Comparison of ENCODE assay signal across 1 cellular context in the genomic region with DNA sequence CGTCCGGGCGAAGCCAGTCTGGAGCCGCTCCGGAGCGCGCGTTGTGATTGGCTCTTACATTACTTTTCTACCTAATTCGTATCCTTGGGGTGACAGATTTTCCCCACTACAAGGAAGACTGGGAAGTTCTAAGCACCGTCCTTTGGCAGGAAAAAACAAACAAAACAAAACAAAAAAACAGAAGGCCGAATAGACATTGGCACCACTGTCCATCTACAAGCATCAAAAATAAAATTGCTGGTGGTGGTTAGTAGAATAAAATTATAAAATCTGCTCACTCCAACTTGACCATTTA.
TF ChIP-seq lines count a peak whose summit lies in the region.

No MANE protein-coding gene starts in this region.

TF ChIP-seq in K562, 482 proteins besides CTCF, POLR2A, EP300 and RAD21 (continued from another document and continues in another):
- no peak for TF ChIP-seq CHD7 (IDR thresholded peaks at IDR 0.05; ENCODE audit: low read depth, low read length)
- TF ChIP-seq, protein P1, sequence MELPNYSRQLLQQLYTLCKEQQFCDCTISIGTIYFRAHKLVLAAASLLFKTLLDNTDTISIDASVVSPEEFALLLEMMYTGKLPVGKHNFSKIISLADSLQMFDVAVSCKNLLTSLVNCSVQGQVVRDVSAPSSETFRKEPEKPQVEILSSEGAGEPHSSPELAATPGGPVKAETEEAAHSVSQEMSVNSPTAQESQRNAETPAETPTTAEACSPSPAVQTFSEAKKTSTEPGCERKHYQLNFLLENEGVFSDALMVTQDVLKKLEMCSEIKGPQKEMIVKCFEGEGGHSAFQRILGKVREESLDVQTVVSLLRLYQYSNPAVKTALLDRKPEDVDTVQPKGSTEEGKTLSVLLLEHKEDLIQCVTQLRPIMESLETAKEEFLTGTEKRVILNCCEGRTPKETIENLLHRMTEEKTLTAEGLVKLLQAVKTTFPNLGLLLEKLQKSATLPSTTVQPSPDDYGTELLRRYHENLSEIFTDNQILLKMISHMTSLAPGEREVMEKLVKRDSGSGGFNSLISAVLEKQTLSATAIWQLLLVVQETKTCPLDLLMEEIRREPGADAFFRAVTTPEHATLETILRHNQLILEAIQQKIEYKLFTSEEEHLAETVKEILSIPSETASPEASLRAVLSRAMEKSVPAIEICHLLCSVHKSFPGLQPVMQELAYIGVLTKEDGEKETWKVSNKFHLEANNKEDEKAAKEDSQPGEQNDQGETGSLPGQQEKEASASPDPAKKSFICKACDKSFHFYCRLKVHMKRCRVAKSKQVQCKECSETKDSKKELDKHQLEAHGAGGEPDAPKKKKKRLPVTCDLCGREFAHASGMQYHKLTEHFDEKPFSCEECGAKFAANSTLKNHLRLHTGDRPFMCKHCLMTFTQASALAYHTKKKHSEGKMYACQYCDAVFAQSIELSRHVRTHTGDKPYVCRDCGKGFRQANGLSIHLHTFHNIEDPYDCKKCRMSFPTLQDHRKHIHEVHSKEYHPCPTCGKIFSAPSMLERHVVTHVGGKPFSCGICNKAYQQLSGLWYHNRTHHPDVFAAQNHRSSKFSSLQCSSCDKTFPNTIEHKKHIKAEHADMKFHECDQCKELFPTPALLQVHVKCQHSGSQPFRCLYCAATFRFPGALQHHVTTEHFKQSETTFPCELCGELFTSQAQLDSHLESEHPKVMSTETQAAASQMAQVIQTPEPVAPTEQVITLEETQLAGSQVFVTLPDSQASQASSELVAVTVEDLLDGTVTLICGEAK (IDR thresholded peaks at IDR 0.05): peak; percentile 47; the same call in 1 of the 2 replicates
- TF ChIP-seq, protein P1 (CRISPR knock-in tag; IDR thresholded peaks at IDR 0.05): no peak
- TF ChIP-seq, protein P2, sequence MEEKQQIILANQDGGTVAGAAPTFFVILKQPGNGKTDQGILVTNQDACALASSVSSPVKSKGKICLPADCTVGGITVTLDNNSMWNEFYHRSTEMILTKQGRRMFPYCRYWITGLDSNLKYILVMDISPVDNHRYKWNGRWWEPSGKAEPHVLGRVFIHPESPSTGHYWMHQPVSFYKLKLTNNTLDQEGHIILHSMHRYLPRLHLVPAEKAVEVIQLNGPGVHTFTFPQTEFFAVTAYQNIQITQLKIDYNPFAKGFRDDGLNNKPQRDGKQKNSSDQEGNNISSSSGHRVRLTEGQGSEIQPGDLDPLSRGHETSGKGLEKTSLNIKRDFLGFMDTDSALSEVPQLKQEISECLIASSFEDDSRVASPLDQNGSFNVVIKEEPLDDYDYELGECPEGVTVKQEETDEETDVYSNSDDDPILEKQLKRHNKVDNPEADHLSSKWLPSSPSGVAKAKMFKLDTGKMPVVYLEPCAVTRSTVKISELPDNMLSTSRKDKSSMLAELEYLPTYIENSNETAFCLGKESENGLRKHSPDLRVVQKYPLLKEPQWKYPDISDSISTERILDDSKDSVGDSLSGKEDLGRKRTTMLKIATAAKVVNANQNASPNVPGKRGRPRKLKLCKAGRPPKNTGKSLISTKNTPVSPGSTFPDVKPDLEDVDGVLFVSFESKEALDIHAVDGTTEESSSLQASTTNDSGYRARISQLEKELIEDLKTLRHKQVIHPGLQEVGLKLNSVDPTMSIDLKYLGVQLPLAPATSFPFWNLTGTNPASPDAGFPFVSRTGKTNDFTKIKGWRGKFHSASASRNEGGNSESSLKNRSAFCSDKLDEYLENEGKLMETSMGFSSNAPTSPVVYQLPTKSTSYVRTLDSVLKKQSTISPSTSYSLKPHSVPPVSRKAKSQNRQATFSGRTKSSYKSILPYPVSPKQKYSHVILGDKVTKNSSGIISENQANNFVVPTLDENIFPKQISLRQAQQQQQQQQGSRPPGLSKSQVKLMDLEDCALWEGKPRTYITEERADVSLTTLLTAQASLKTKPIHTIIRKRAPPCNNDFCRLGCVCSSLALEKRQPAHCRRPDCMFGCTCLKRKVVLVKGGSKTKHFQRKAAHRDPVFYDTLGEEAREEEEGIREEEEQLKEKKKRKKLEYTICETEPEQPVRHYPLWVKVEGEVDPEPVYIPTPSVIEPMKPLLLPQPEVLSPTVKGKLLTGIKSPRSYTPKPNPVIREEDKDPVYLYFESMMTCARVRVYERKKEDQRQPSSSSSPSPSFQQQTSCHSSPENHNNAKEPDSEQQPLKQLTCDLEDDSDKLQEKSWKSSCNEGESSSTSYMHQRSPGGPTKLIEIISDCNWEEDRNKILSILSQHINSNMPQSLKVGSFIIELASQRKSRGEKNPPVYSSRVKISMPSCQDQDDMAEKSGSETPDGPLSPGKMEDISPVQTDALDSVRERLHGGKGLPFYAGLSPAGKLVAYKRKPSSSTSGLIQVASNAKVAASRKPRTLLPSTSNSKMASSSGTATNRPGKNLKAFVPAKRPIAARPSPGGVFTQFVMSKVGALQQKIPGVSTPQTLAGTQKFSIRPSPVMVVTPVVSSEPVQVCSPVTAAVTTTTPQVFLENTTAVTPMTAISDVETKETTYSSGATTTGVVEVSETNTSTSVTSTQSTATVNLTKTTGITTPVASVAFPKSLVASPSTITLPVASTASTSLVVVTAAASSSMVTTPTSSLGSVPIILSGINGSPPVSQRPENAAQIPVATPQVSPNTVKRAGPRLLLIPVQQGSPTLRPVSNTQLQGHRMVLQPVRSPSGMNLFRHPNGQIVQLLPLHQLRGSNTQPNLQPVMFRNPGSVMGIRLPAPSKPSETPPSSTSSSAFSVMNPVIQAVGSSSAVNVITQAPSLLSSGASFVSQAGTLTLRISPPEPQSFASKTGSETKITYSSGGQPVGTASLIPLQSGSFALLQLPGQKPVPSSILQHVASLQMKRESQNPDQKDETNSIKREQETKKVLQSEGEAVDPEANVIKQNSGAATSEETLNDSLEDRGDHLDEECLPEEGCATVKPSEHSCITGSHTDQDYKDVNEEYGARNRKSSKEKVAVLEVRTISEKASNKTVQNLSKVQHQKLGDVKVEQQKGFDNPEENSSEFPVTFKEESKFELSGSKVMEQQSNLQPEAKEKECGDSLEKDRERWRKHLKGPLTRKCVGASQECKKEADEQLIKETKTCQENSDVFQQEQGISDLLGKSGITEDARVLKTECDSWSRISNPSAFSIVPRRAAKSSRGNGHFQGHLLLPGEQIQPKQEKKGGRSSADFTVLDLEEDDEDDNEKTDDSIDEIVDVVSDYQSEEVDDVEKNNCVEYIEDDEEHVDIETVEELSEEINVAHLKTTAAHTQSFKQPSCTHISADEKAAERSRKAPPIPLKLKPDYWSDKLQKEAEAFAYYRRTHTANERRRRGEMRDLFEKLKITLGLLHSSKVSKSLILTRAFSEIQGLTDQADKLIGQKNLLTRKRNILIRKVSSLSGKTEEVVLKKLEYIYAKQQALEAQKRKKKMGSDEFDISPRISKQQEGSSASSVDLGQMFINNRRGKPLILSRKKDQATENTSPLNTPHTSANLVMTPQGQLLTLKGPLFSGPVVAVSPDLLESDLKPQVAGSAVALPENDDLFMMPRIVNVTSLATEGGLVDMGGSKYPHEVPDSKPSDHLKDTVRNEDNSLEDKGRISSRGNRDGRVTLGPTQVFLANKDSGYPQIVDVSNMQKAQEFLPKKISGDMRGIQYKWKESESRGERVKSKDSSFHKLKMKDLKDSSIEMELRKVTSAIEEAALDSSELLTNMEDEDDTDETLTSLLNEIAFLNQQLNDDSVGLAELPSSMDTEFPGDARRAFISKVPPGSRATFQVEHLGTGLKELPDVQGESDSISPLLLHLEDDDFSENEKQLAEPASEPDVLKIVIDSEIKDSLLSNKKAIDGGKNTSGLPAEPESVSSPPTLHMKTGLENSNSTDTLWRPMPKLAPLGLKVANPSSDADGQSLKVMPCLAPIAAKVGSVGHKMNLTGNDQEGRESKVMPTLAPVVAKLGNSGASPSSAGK (IDR thresholded peaks at IDR 0.05): no peak; the same call in 1 of the 2 replicates
- TF ChIP-seq, protein P3, sequence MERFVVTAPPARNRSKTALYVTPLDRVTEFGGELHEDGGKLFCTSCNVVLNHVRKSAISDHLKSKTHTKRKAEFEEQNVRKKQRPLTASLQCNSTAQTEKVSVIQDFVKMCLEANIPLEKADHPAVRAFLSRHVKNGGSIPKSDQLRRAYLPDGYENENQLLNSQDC (CRISPR knock-in tag; IDR thresholded peaks at IDR 0.05): no peak
